ENCODE assay signal across 9 cellular contexts in genomic region chr1:16048573-16049189, GRCh38. TPM values are rescaled to one million over a fixed set of nuclear protein-coding genes. Genes with fewer than 3 reads are reported as not detected.
DNase-seq lines count a peak whose midpoint lies in the region; ATAC-seq and TF ChIP-seq lines count a peak whose summit lies in the region.
"Had no signal": no experiment of that assay in that cellular context is flagged by ENCODE, and none has a peak within 500 bp of the region (broad histone marks: within the 10 kb centered on the region; RNA-seq: fewer than 3 reads in every experiment).

No MANE protein-coding gene starts in this region.

- peaks cover 11% of the 10 kb centered on the region for H3K27me3 Mint-ChIP-seq in T-helper 2 cell treated with Interferon-gamma antibody and Interleukin-4, amounts not matched to agents 5 μg/mL and 100 μg/mL, for 36 hours (ENCODE audit: low read depth)

- no peaks in the 10 kb centered on the region for H4K20me1 ChIP-seq in osteoblast (ENCODE audit: insufficient read depth, low read length)

- no peak overlapping the region for H3K27ac ChIP-seq in osteoblast (ENCODE audit: low read depth, low read length)

- H3K9me3 Mint-ChIP-seq in T-helper 2 cell treated with Interferon-gamma antibody and Interleukin-4, amounts not matched to agents 5 μg/mL and 100 μg/mL, for 36 hours, result no peaks in the 10 kb centered on the region

- CTCF ChIA-PET in GM10248 (lab: Yijun Ruan, JAX), result no interaction called here

- H2AFZ ChIP-seq in osteoblast (ENCODE audit: low read length), result peak overlapping the region; percentile 76

- H3K27me3 ChIP-seq in osteoblast (ENCODE audit: insufficient read depth, low read length), result no peaks in the 10 kb centered on the region

- H3K4me2 ChIP-seq in osteoblast (ENCODE audit: insufficient read depth, low read length), result peak overlapping the region; percentile 81

- no peak for ATAC-seq in HG03460 (IDR thresholded peaks at IDR 0.05; ENCODE audit: unreplicated experiment)
- no peak for ATAC-seq in GM21529 (IDR thresholded peaks at IDR 0.05; ENCODE audit: unreplicated experiment)

- POLR2A ChIA-PET in GM10248 (lab: Yijun Ruan, JAX), result no interaction called here

- H3K79me2 ChIP-seq in osteoblast (ENCODE audit: insufficient read depth, low read length), result no peaks in the 10 kb centered on the region

- no peaks in the 10 kb centered on the region for H3K36me3 Mint-ChIP-seq in T-helper 2 cell treated with Interferon-gamma antibody and Interleukin-4, amounts not matched to agents 5 μg/mL and 100 μg/mL, for 36 hours (ENCODE audit: low read depth)

- no peak overlapping the region for H3K27ac Mint-ChIP-seq in T-helper 2 cell treated with Interferon-gamma antibody and Interleukin-4, amounts not matched to agents 5 μg/mL and 100 μg/mL, for 36 hours

- H3K4me1 ChIP-seq in osteoblast (ENCODE audit: insufficient read depth, low read length), result peaks cover 3% of the 10 kb centered on the region

- no peaks in the 10 kb centered on the region for H3K4me1 Mint-ChIP-seq in T-helper 2 cell treated with Interferon-gamma antibody and Interleukin-4, amounts not matched to agents 5 μg/mL and 100 μg/mL, for 36 hours (ENCODE audit: low read depth)

- no peak overlapping the region for H3K4me3 Mint-ChIP-seq in T-helper 2 cell treated with Interferon-gamma antibody and Interleukin-4, amounts not matched to agents 5 μg/mL and 100 μg/mL, for 36 hours

- H3K9me3 ChIP-seq in osteoblast (ENCODE audit: low read depth, low read length), result no peaks in the 10 kb centered on the region

- DNase-seq in T-helper 2 cell (peak in 3 of 5 experiments; percentile 12 to 28 (median 13)), fibroblast of peridontal ligament (ENCODE audit: extremely low read depth) (peak; percentile 10), osteoblast (ENCODE audit: insufficient read length, low spot score, missing footprints) (peak; percentile 88), GM10248 (ENCODE audit: extremely low spot score) (no peak)
- no peak for DNase-seq in T-helper 2 cell treated with Interferon-gamma antibody and Interleukin-4, amounts not matched to agents 5 μg/mL and 100 μg/mL, for 36 hours (ENCODE audit: low spot score)
- peak; percentile 60 for DNase-seq in activated CD4-positive, alpha-beta T cell treated with anti-CD3 and anti-CD28 coated beads for 48 hours

- H3K36me3 ChIP-seq in osteoblast (ENCODE audit: insufficient read depth, low read length), result no peaks in the 10 kb centered on the region

- TF ChIP-seq CTCF in osteoblast (IDR thresholded peaks at IDR 0.05; ENCODE audit: extremely low read depth, low read depth, low read length), result no peak
- no peak for TF ChIP-seq CTCF in GM10248 (IDR thresholded peaks at IDR 0.05; ENCODE audit: control extremely low read depth, extremely low read depth, low read depth, missing control alignments)

- peak overlapping the region; percentile 62 for H3K4me3 ChIP-seq in osteoblast (ENCODE audit: insufficient read depth, low read length)

RNA-seq across cellular contexts. Expression of gene CLCNKB, which starts 5.1 kb away (rescaled TPM):
- 0.29 and 0.36 TPM in 2 replicates for total RNA-seq in osteoblast
- total RNA-seq: activated CD8-positive, alpha-beta memory T cell treated with anti-CD3 and anti-CD28 coated beads for 36 hours had no signal

RNA-seq across cellular contexts. Expression of gene FAM131C, which starts 24.8 kb away (rescaled TPM):
- total RNA-seq in osteoblast, result 0.36 TPM in 1 of 2 replicates, not detected in the other

RNA-seq across cellular contexts. Expression of gene CLCNKA, which starts 26.8 kb away (rescaled TPM):
- total RNA-seq in osteoblast, result not detected in 2 replicates
- total RNA-seq: activated CD8-positive, alpha-beta memory T cell treated with anti-CD3 and anti-CD28 coated beads for 36 hours had no signal

RNA-seq across cellular contexts. Expression of gene HSPB7, which starts 30.8 kb away (rescaled TPM):
- 4.1 and 6.9 TPM in 2 replicates for total RNA-seq in osteoblast
- total RNA-seq: activated CD8-positive, alpha-beta memory T cell treated with anti-CD3 and anti-CD28 coated beads for 36 hours had no signal

RNA-seq across cellular contexts. Expression of gene SRARP, which starts 44.6 kb away (rescaled TPM):
- not detected in 2 replicates for total RNA-seq in osteoblast
- total RNA-seq: activated CD8-positive, alpha-beta memory T cell treated with anti-CD3 and anti-CD28 coated beads for 36 hours had no signal

Comparison
In these comparisons a context has a peak if more than half of its experiments do, and no peak if none do; other contexts are left out.
1. DNase-seq: peak in T-helper 2 cell (3 of 5), activated CD4-positive, alpha-beta T cell treated with anti-CD3 and anti-CD28 coated beads for 48 hours (single experiment), fibroblast of peridontal ligament (single experiment) and osteoblast (single experiment); none in T-helper 2 cell treated with Interferon-gamma antibody and Interleukin-4, amounts not matched to agents 5 μg/mL and 100 μg/mL, for 36 hours (single experiment) and GM10248 (single experiment).